9 cellular contexts compared by ENCODE assay signal in genomic region chr22:19522190-19522880, GRCh38. TPM values are rescaled to one million over a fixed set of nuclear protein-coding genes. Genes with fewer than 3 reads are reported as not detected.
DNase-seq lines count a peak whose midpoint lies in the region; ATAC-seq and TF ChIP-seq lines count a peak whose summit lies in the region.
"Had no signal": no experiment of that assay in that cellular context is flagged by ENCODE, and none has a peak within 500 bp of the region (broad histone marks: within the 10 kb centered on the region; RNA-seq: fewer than 3 reads in every experiment).

No MANE protein-coding gene starts in this region.

- H3K4me1 ChIP-seq in lower lobe of right lung (peaks cover 18% of the 10 kb centered on the region), urinary bladder (ENCODE audit: insufficient read depth) (no peaks in the 10 kb centered on the region)

- DNase-seq in activated naive CD4-positive, alpha-beta T cell treated with anti-CD3 and anti-CD28 coated beads, Interleukin-2, amount 50 U/mL, for 16 hours, result no peak
- DNase-seq in lower lobe of right lung, result no peak
- no peak for DNase-seq in natural killer cell treated with Interleukin-12 subunit alpha and Interleukin-12 subunit beta and Interleukin-15 and Interleukin-18, amount 100 ng/mL, for 72 hours (ENCODE audit: low spot score)
- no peak for DNase-seq in foreskin fibroblast
- DNase-seq: CD8-positive, alpha-beta memory T cell had no signal

- no peaks in the 10 kb centered on the region for H3K36me3 Mint-ChIP-seq in activated naive CD4-positive, alpha-beta T cell treated with anti-CD3 and anti-CD28 coated beads, Interleukin-2, amount 50 U/mL, for 24 hours
- peaks cover 5% of the 10 kb centered on the region for H3K36me3 Mint-ChIP-seq in activated T-helper 17 cell treated with anti-CD3 and anti-CD28 coated beads, Interleukin-2, amount 50 U/mL, for 72 hours (ENCODE audit: low read depth)
- no peaks in the 10 kb centered on the region for H3K36me3 Mint-ChIP-seq in natural killer cell treated with Interleukin-12 subunit alpha and Interleukin-12 subunit beta and Interleukin-15 and Interleukin-18, amount 100 ng/mL, for 72 hours
- H3K36me3 Mint-ChIP-seq: CD8-positive, alpha-beta memory T cell had no signal

- peak overlapping the region; percentile 61 for H3K4me3 ChIP-seq in lower lobe of right lung
- peak overlapping the region; percentile 20 for H3K4me3 ChIP-seq in urinary bladder (ENCODE audit: low read depth, low read length)
- H3K4me3 ChIP-seq in foreskin fibroblast (ENCODE audit: low read depth in 1 of 2, low read length in 2 of 2), result no peak overlapping the region

- H3K4me1 Mint-ChIP-seq in activated naive CD4-positive, alpha-beta T cell treated with anti-CD3 and anti-CD28 coated beads, Interleukin-2, amount 50 U/mL, for 24 hours, result peaks cover 14% of the 10 kb centered on the region
- H3K4me1 Mint-ChIP-seq in activated T-helper 17 cell treated with anti-CD3 and anti-CD28 coated beads, Interleukin-2, amount 50 U/mL, for 72 hours, result no peaks in the 10 kb centered on the region
- H3K4me1 Mint-ChIP-seq in natural killer cell treated with Interleukin-12 subunit alpha and Interleukin-12 subunit beta and Interleukin-15 and Interleukin-18, amount 100 ng/mL, for 72 hours (ENCODE audit: low read depth in 2 of 2), result peaks cover 0 to 3% of the 10 kb centered on the region in 2 donors

- H3K36me3 ChIP-seq in lower lobe of right lung (no peaks in the 10 kb centered on the region), urinary bladder (ENCODE audit: insufficient read depth) (no peaks in the 10 kb centered on the region)

- no peaks in the 10 kb centered on the region for H3K9me3 ChIP-seq in lower lobe of right lung

- 69% methylated on average over 16 of the region's 16 CpGs for WGBS in urinary bladder

- peaks cover 13% of the 10 kb centered on the region for H3K27me3 Mint-ChIP-seq in activated naive CD4-positive, alpha-beta T cell treated with anti-CD3 and anti-CD28 coated beads, Interleukin-2, amount 50 U/mL, for 24 hours
- peaks cover 17% of the 10 kb centered on the region for H3K27me3 Mint-ChIP-seq in activated T-helper 17 cell treated with anti-CD3 and anti-CD28 coated beads, Interleukin-2, amount 50 U/mL, for 72 hours
- peaks cover 11 to 16% of the 10 kb centered on the region in 2 donors for H3K27me3 Mint-ChIP-seq in natural killer cell treated with Interleukin-12 subunit alpha and Interleukin-12 subunit beta and Interleukin-15 and Interleukin-18, amount 100 ng/mL, for 72 hours

- no peak for ATAC-seq in activated T-helper 17 cell treated with anti-CD3 and anti-CD28 coated beads, Interleukin-2, amount 50 U/mL, for 72 hours (replicated peaks)
- ATAC-seq in lower lobe of right lung, result no peak
- no peak for ATAC-seq in HG03354 (IDR thresholded peaks at IDR 0.05; ENCODE audit: poor library complexity, severe bottlenecking, unreplicated experiment)
- ATAC-seq in natural killer cell treated with Interleukin-12 subunit alpha and Interleukin-12 subunit beta and Interleukin-15 and Interleukin-18, amount 100 ng/mL, for 72 hours, result no peak

- H3K9me3 Mint-ChIP-seq in activated naive CD4-positive, alpha-beta T cell treated with anti-CD3 and anti-CD28 coated beads, Interleukin-2, amount 50 U/mL, for 24 hours, result no peaks in the 10 kb centered on the region
- H3K9me3 Mint-ChIP-seq in activated T-helper 17 cell treated with anti-CD3 and anti-CD28 coated beads, Interleukin-2, amount 50 U/mL, for 72 hours, result no peaks in the 10 kb centered on the region
- H3K9me3 Mint-ChIP-seq in natural killer cell treated with Interleukin-12 subunit alpha and Interleukin-12 subunit beta and Interleukin-15 and Interleukin-18, amount 100 ng/mL, for 72 hours, result no peaks in the 10 kb centered on the region
- H3K9me3 Mint-ChIP-seq: CD8-positive, alpha-beta memory T cell had no signal

- H3K4me3 Mint-ChIP-seq in activated naive CD4-positive, alpha-beta T cell treated with anti-CD3 and anti-CD28 coated beads, Interleukin-2, amount 50 U/mL, for 24 hours, result peak overlapping the region; percentile 69
- H3K4me3 Mint-ChIP-seq in activated T-helper 17 cell treated with anti-CD3 and anti-CD28 coated beads, Interleukin-2, amount 50 U/mL, for 72 hours, result peak overlapping the region; percentile 45
- H3K4me3 Mint-ChIP-seq in natural killer cell treated with Interleukin-12 subunit alpha and Interleukin-12 subunit beta and Interleukin-15 and Interleukin-18, amount 100 ng/mL, for 72 hours, result no peak overlapping the region

- peaks cover 51% of the 10 kb centered on the region for H3K27me3 ChIP-seq in lower lobe of right lung (ENCODE audit: low read depth)

- TF ChIP-seq CTCF in lower lobe of right lung (IDR thresholded peaks at IDR 0.05) (no peak), foreskin fibroblast (IDR thresholded peaks at IDR 0.05; ENCODE audit: low read depth, low read length) (no peak)

- peak overlapping the region; percentile 91 for H3K27ac ChIP-seq in lower lobe of right lung
- H3K27ac ChIP-seq in urinary bladder (ENCODE audit: low read depth), result no peak overlapping the region

- intact Hi-C loops in lower lobe of right lung (cut with DNase I), result no loop called here

- peak overlapping the region; percentile 62 for H3K27ac Mint-ChIP-seq in activated naive CD4-positive, alpha-beta T cell treated with anti-CD3 and anti-CD28 coated beads, Interleukin-2, amount 50 U/mL, for 24 hours
- no peak overlapping the region for H3K27ac Mint-ChIP-seq in activated T-helper 17 cell treated with anti-CD3 and anti-CD28 coated beads, Interleukin-2, amount 50 U/mL, for 72 hours
- no peak overlapping the region for H3K27ac Mint-ChIP-seq in natural killer cell treated with Interleukin-12 subunit alpha and Interleukin-12 subunit beta and Interleukin-15 and Interleukin-18, amount 100 ng/mL, for 72 hours

RNA-seq across cellular contexts. Expression of gene CLDN5, which starts 1.9 kb away (rescaled TPM):
- under 1 TPM in 1 of 2 donors, not detected in 1; 0.13 TPM for total RNA-seq in activated T-helper 17 cell treated with anti-CD3 and anti-CD28 coated beads, Interleukin-2, amount 50 U/mL, for 72 hours
- 213 TPM for total RNA-seq in lower lobe of right lung
- 49.3 TPM for total RNA-seq in urinary bladder
- 148 TPM for polyA plus RNA-seq in urinary bladder
- total RNA-seq in natural killer cell treated with Interleukin-12 subunit alpha and Interleukin-12 subunit beta and Interleukin-15 and Interleukin-18, amount 100 ng/mL, for 72 hours, result not detected
- total RNA-seq: CD8-positive, alpha-beta memory T cell had no signal
- polyA plus RNA-seq: CD8-positive, alpha-beta memory T cell had no signal

RNA-seq across cellular contexts. Expression of gene CDC45, which starts 42.6 kb away (rescaled TPM):
- total RNA-seq in activated T-helper 17 cell treated with anti-CD3 and anti-CD28 coated beads, Interleukin-2, amount 50 U/mL, for 72 hours, result 10 to 100 TPM; 64.2 to 99.9 TPM
- total RNA-seq in lower lobe of right lung (1.4 TPM), urinary bladder (4.0 TPM)
- polyA plus RNA-seq in urinary bladder, result 0.34 TPM
- 100 to 1,000 TPM in 1 of 2 donors, 10 to 100 TPM in 1; 57.8 to 137 TPM for total RNA-seq in natural killer cell treated with Interleukin-12 subunit alpha and Interleukin-12 subunit beta and Interleukin-15 and Interleukin-18, amount 100 ng/mL, for 72 hours

RNA-seq across cellular contexts. Expression of gene UFD1, which starts 43.3 kb away (rescaled TPM):
- total RNA-seq in activated T-helper 17 cell treated with anti-CD3 and anti-CD28 coated beads, Interleukin-2, amount 50 U/mL, for 72 hours, result 10 to 100 TPM; 56.0 to 93.5 TPM
- total RNA-seq in lower lobe of right lung, result 36.7 TPM
- total RNA-seq in urinary bladder, result 32.6 TPM
- polyA plus RNA-seq in urinary bladder, result 69.8 TPM
- 100 to 1,000 TPM; 104 to 109 TPM for total RNA-seq in natural killer cell treated with Interleukin-12 subunit alpha and Interleukin-12 subunit beta and Interleukin-15 and Interleukin-18, amount 100 ng/mL, for 72 hours

Comparison
In these comparisons a context has a peak if more than half of its experiments do, and no peak if none do; other contexts are left out.
1. H3K4me3 ChIP-seq: peak in lower lobe of right lung (single experiment) and urinary bladder (single experiment); none in foreskin fibroblast (0 of 2).
2. RNA of gene CLDN5, which starts 1.9 kb away (total RNA-seq): 213 TPM in lower lobe of right lung (single experiment) and 49.3 TPM in urinary bladder (single experiment); 0.13 TPM in activated T-helper 17 cell treated with anti-CD3 and anti-CD28 coated beads, Interleukin-2, amount 50 U/mL, for 72 hours and not detected in natural killer cell treated with Interleukin-12 subunit alpha and Interleukin-12 subunit beta and Interleukin-15 and Interleukin-18, amount 100 ng/mL, for 72 hours; every median in the first group is over 10 times any median in the second.
3. RNA of gene CDC45, which starts 42.6 kb away (total RNA-seq): 57.8 to 137 TPM in natural killer cell treated with Interleukin-12 subunit alpha and Interleukin-12 subunit beta and Interleukin-15 and Interleukin-18, amount 100 ng/mL, for 72 hours and 64.2 to 99.9 TPM in activated T-helper 17 cell treated with anti-CD3 and anti-CD28 coated beads, Interleukin-2, amount 50 U/mL, for 72 hours; 4.0 TPM in urinary bladder (single experiment) and 1.4 TPM in lower lobe of right lung (single experiment); every median in the first group is over 10 times any median in the second.